ENCODE assay signal across 14 cellular contexts in genomic region chr22:28950567-28951411, GRCh38.
DNase-seq lines count a peak whose midpoint lies in the region; ATAC-seq and TF ChIP-seq lines count a peak whose summit lies in the region.
"Had no signal": no experiment of that assay in that cellular context is flagged by ENCODE, and none has a peak within 500 bp of the region (broad histone marks: within the 10 kb centered on the region; RNA-seq: fewer than 3 reads in every experiment).

No MANE protein-coding gene starts in this region.

- peaks cover 10% of the 10 kb centered on the region for H3K9me3 ChIP-seq in psoas muscle
- H3K9me3 ChIP-seq in CD8-positive, alpha-beta T cell (ENCODE audit: low read length): peaks cover 5% of the 10 kb centered on the region
- H3K9me3 ChIP-seq: SJCRH30 had no signal

- peaks cover 6% of the 10 kb centered on the region for H3K36me3 Mint-ChIP-seq in CD8-positive, alpha-beta T cell
- H3K36me3 Mint-ChIP-seq in activated CD8-positive, alpha-beta T cell treated with anti-CD3 and anti-CD28 coated beads, Interleukin-2, amount 10 ng/mL, durations not matched to agents 7 days and 5 days (ENCODE audit: low read depth): peaks cover 7% of the 10 kb centered on the region

- peaks cover 57% of the 10 kb centered on the region for H3K4me1 ChIP-seq in psoas muscle
- peaks cover 8% of the 10 kb centered on the region for H3K4me1 ChIP-seq in CD8-positive, alpha-beta T cell (ENCODE audit: insufficient read depth, low read length)

- DNase-seq in GM12864 (ENCODE audit: low read depth) (no peak), NCI-H2029 treated with DMSO at 0.1 percent for 48 hours (lab: John Stamatoyannopoulos, UW) (peak; percentile 52), choroid plexus epithelial cell (ENCODE audit: low read depth) (no peak), psoas muscle (no peak)
- no peak for DNase-seq in CD8-positive, alpha-beta T cell
- no peak for DNase-seq in activated CD8-positive, alpha-beta T cell treated with anti-CD3 and anti-CD28 coated beads, Interleukin-2, amount 10 ng/mL, durations not matched to agents 7 days and 5 days
- DNase-seq: activated CD4-positive, alpha-beta T cell treated with anti-CD3 and anti-CD28 coated beads, Interleukin-2, amount 50 U/mL, for 48 hours; EL; posterior cingulate gyrus had no signal

- peaks cover 5% of the 10 kb centered on the region for H3K4me1 Mint-ChIP-seq in CD8-positive, alpha-beta T cell (ENCODE audit: low read depth)
- peaks cover 8% of the 10 kb centered on the region for H3K4me1 Mint-ChIP-seq in activated CD8-positive, alpha-beta T cell treated with anti-CD3 and anti-CD28 coated beads, Interleukin-2, amount 10 ng/mL, durations not matched to agents 7 days and 5 days (ENCODE audit: low read depth)

- no peaks in the 10 kb centered on the region for H3K27me3 ChIP-seq in psoas muscle (ENCODE audit: insufficient read depth in 3 of 3, low read length in 2 of 3)
- H3K27me3 ChIP-seq in CD8-positive, alpha-beta T cell (ENCODE audit: insufficient read depth, low read length): peaks cover 17% of the 10 kb centered on the region
- H3K27me3 ChIP-seq: SJCRH30 had no signal

- WGBS in psoas muscle, 3 donors: 46 to 54% (median 49%) methylated on average over 7 of the region's 7 CpGs

- H3K27ac ChIP-seq in psoas muscle: peak overlapping the region; percentile 44
- no peak overlapping the region for H3K27ac ChIP-seq in CD8-positive, alpha-beta T cell (ENCODE audit: low read depth, low read length)
- H3K27ac ChIP-seq: BLaER1 had no signal

- no peak overlapping the region for H3K4me3 Mint-ChIP-seq in CD8-positive, alpha-beta T cell
- H3K4me3 Mint-ChIP-seq in activated CD8-positive, alpha-beta T cell treated with anti-CD3 and anti-CD28 coated beads, Interleukin-2, amount 10 ng/mL, durations not matched to agents 7 days and 5 days: no peak overlapping the region
- H3K4me3 Mint-ChIP-seq: activated T-helper 17 cell treated with anti-CD3 and anti-CD28 coated beads, Interleukin-2, amount 50 U/mL, for 72 hours had no signal

- peaks cover 79% of the 10 kb centered on the region for H3K27me3 Mint-ChIP-seq in CD8-positive, alpha-beta T cell (ENCODE audit: low read depth)
- peaks cover 69% of the 10 kb centered on the region for H3K27me3 Mint-ChIP-seq in activated CD8-positive, alpha-beta T cell treated with anti-CD3 and anti-CD28 coated beads, Interleukin-2, amount 10 ng/mL, durations not matched to agents 7 days and 5 days (ENCODE audit: low read depth)

- no peak overlapping the region for H3K4me3 ChIP-seq in GM12864 (ENCODE audit: low read depth, low read length)
- no peak overlapping the region for H3K4me3 ChIP-seq in choroid plexus epithelial cell (ENCODE audit: low read depth, low read length)
- no peak overlapping the region for H3K4me3 ChIP-seq in psoas muscle
- H3K4me3 ChIP-seq in CD8-positive, alpha-beta T cell (ENCODE audit: low read depth, low read length): no peak overlapping the region
- H3K4me3 ChIP-seq: BLaER1, SJCRH30 had no signal

- ATAC-seq in psoas muscle (peak in 3 of 4 donors; percentile 61 to 78 (median 77)), HG02852 (IDR thresholded peaks at IDR 0.05; ENCODE audit: unreplicated experiment) (no peak), GM21528 (IDR thresholded peaks at IDR 0.05; ENCODE audit: low FRiP score, unreplicated experiment) (no peak)
- ATAC-seq in CD8-positive, alpha-beta T cell: no peak
- ATAC-seq in activated CD8-positive, alpha-beta T cell treated with anti-CD3 and anti-CD28 coated beads, Interleukin-2, amount 10 ng/mL, durations not matched to agents 7 days and 5 days: no peak
- ATAC-seq: activated T-helper 17 cell treated with anti-CD3 and anti-CD28 coated beads, Interleukin-2, amount 50 U/mL, for 72 hours had no signal

- TF ChIP-seq CTCF in GM12864 (IDR thresholded peaks at IDR 0.05; ENCODE audit: low read depth, low read length, missing control alignments): peak; percentile 15
- peak; percentile 3 for TF ChIP-seq CTCF in choroid plexus epithelial cell (conservative IDR thresholded peaks at IDR 0.05; ENCODE audit: low read depth, low read length)
- TF ChIP-seq CTCF in psoas muscle (IDR thresholded peaks at IDR 0.05): no peak
- no peak for TF ChIP-seq CTCF in CD8-positive, alpha-beta T cell (IDR thresholded peaks at IDR 0.05)

- POLR2A ChIA-PET in CD8-positive, alpha-beta T cell (lab: Charles Lee): no interaction called here
- POLR2A ChIA-PET in activated CD8-positive, alpha-beta T cell treated with anti-CD3 and anti-CD28 coated beads, Interleukin-2, amount 10 ng/mL, durations not matched to agents 7 days and 5 days (lab: Charles Lee): no interaction called here

- intact Hi-C loops in psoas muscle (cut with DNase I): loop anchor here in 1 of 2 donors (5.0 kb wide), 1 partner anchor 43 kb away; no protein-coding TSS in a partner anchor
- intact Hi-C loops in CD8-positive, alpha-beta T cell (cut with DNase I, micrococcal nuclease): loop anchor here (5.0 to 10.0 kb wide), 4 partner anchors 66 to 278 kb away; partner anchors contain the start of genes KREMEN1 (in 1 of the 2), TTC28 (in 1 of the 2) and ZNRF3 (in 1 of the 2)

- no peak overlapping the region for H3K27ac Mint-ChIP-seq in CD8-positive, alpha-beta T cell
- no peak overlapping the region for H3K27ac Mint-ChIP-seq in activated CD8-positive, alpha-beta T cell treated with anti-CD3 and anti-CD28 coated beads, Interleukin-2, amount 10 ng/mL, durations not matched to agents 7 days and 5 days
- H3K27ac Mint-ChIP-seq: activated T-helper 17 cell treated with anti-CD3 and anti-CD28 coated beads, Interleukin-2, amount 50 U/mL, for 72 hours had no signal

- H3K36me3 ChIP-seq in psoas muscle (ENCODE audit: insufficient read depth in 1 of 2, low read depth in 1 of 2): no peaks in the 10 kb centered on the region
- no peaks in the 10 kb centered on the region for H3K36me3 ChIP-seq in CD8-positive, alpha-beta T cell (ENCODE audit: insufficient read depth, low read length)
- H3K36me3 ChIP-seq: SJCRH30 had no signal

- CTCF ChIA-PET in CD8-positive, alpha-beta T cell (lab: Charles Lee): no interaction called here
- CTCF ChIA-PET in activated CD8-positive, alpha-beta T cell treated with anti-CD3 and anti-CD28 coated beads, Interleukin-2, amount 10 ng/mL, durations not matched to agents 7 days and 5 days (lab: Charles Lee): no interaction called here

- peaks cover 20% of the 10 kb centered on the region for H3K9me3 Mint-ChIP-seq in CD8-positive, alpha-beta T cell
- H3K9me3 Mint-ChIP-seq in activated CD8-positive, alpha-beta T cell treated with anti-CD3 and anti-CD28 coated beads, Interleukin-2, amount 10 ng/mL, durations not matched to agents 7 days and 5 days (ENCODE audit: insufficient read depth): peaks cover 16% of the 10 kb centered on the region

Comparison
In these comparisons a context has a peak if more than half of its experiments do, and no peak if none do; other contexts are left out.
1. CTCF ChIP-seq: peak in GM12864 (single experiment) and choroid plexus epithelial cell (single experiment); none in psoas muscle (single experiment) and CD8-positive, alpha-beta T cell (single experiment).
2. ATAC-seq: peak in psoas muscle (3 of 4); none in CD8-positive, alpha-beta T cell (single experiment), HG02852 (single experiment), GM21528 (single experiment) and activated CD8-positive, alpha-beta T cell treated with anti-CD3 and anti-CD28 coated beads, Interleukin-2, amount 10 ng/mL, durations not matched to agents 7 days and 5 days (single experiment).